Comparison of ENCODE assay signal across 7 cellular contexts in the genomic region with DNA sequence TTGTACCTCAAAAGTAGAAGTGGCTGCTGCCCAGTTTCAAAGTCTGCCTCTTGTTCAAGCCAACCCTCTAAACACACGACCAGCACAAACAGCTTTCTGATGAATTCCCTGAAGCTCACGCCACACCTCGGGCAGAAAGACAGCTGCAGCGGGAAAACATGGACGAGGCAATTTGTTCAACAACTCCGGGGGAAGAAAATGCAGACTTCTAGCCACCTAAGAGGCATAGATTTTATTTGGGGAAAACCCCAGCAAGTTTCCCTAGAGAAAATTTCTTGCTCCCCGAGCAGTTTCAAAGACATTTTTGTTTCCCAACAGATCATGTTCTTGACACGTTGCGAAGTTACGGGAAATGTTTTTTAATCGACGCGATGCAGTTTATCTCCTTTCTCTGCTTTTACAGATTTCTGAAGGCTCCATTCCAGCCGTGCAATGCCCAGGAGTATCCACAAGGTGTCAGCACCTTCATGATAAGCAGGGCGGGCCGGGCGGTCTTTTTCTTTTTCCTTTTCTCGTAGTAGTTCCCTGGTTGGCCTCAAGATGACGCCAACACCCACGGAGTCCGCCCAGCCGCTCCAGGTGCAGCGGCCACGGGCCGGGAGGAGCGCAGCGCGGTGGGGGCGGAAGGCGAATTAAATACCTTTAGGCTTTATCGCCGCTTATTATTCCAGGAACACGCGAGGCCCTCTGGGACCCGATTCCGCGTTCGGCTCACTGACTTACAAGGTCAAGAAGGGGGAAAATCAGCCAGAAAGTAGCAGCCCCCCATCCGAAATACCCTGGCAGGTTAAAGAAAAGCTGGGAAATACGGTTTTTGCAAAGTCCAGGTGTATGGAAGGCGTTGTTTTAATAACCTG. TPM values are rescaled to one million over a fixed set of nuclear protein-coding genes. Genes with fewer than 3 reads are reported as not detected.
DNase-seq lines count a peak whose midpoint lies in the region; ATAC-seq and TF ChIP-seq lines count a peak whose summit lies in the region.

No MANE protein-coding gene starts in this region.

- WGBS in lung, 2 donors, result 1% methylated on average over 41 of the region's 41 CpGs

- intact Hi-C loops in dorsolateral prefrontal cortex (cut with DNase I), result loop anchor here (1.0 to 10.0 kb wide), 6 partner anchors 499 to 821 kb away; partner anchors contain the start of gene FBXO31 (in 1 of the 2)

- H3K4me3 ChIP-seq in dorsolateral prefrontal cortex (peak overlapping the region in 33 of 59 donors; percentile 0 to 52 (median 19)), lung (no peak overlapping the region)

- peaks cover 0 to 10% of the 10 kb centered on the region in 2 donors for H3K4me1 ChIP-seq in lung (ENCODE audit: control insufficient read depth in 2 of 2, insufficient read depth in 2 of 2, low read length in 2 of 2)

- TF ChIP-seq CTCF in dorsolateral prefrontal cortex (IDR thresholded peaks at IDR 0.05 in 54 of 56, conservative IDR thresholded peaks at IDR 0.05 in 2 of 56; ENCODE audit: low read depth in 1 of 56, partially characterized antibody in 56 of 56) (peak; percentile 98 to 100 (median 100)), lung (IDR thresholded peaks at IDR 0.05; ENCODE audit: control extremely low read depth, extremely low read depth) (peak; percentile 100)

- peak overlapping the region in 9 of 59 donors; percentile 5 to 61 (median 19) for H3K27ac ChIP-seq in dorsolateral prefrontal cortex
- H3K27ac ChIP-seq in lung (ENCODE audit: low read depth in 1 of 2, low read length in 1 of 2), result no peak overlapping the region

- ATAC-seq in GM18498 (IDR thresholded peaks at IDR 0.05; ENCODE audit: unreplicated experiment) (peak; percentile 53), HG03460 (IDR thresholded peaks at IDR 0.05; ENCODE audit: unreplicated experiment) (peak; percentile 65), lung (ENCODE audit: insufficient read depth, low FRiP score) (peak; percentile 97)

- no peaks in the 10 kb centered on the region for H3K36me3 ChIP-seq in lung (ENCODE audit: control insufficient read depth in 2 of 2, insufficient read depth in 2 of 2, low read length in 2 of 2)

- peaks cover 0 to 2% of the 10 kb centered on the region in 2 donors for H3K9me3 ChIP-seq in lung (ENCODE audit: control insufficient read depth in 2 of 2, insufficient read depth in 1 of 2, low read length in 1 of 2)

- DNase-seq in NCI-H774 (lab: John Stamatoyannopoulos, UW), result peak; percentile 62
- DNase-seq in activated CD4-positive, alpha-beta T cell treated with anti-CD3 and anti-CD28 coated beads, Interleukin-2, amount 50 U/mL, for 24 hours (ENCODE audit: low read depth in 1 of 2, low spot score in 1 of 2), result peak; percentile 71 to 84
- peak; percentile 80 to 95 (median 88) for DNase-seq in dorsolateral prefrontal cortex
- DNase-seq in lung (ENCODE audit: low spot score), result peak; percentile 88
- DNase-seq in stimulated activated CD8-positive, alpha-beta memory T cell treated with anti-CD3 and anti-CD28 coated beads, Interleukin-12 subunit alpha, Interleukin-12 subunit beta, amount 100 ng/mL, for 1 hour (ENCODE audit: low read depth), result peak; percentile 78

- H3K27me3 ChIP-seq in dorsolateral prefrontal cortex, result peaks cover 9 to 68% (median 49%) of the 10 kb centered on the region in 45 donors
- H3K27me3 ChIP-seq in lung (ENCODE audit: control insufficient read depth, insufficient read depth), result peaks cover 9% of the 10 kb centered on the region

RNA-seq across cellular contexts. Expression of gene FOXC2, which starts 2.9 kb away (rescaled TPM):
- total RNA-seq in dorsolateral prefrontal cortex (1 to 10 TPM in 51 of 120 experiments, under 1 TPM in 67, not detected in 2; 0.19 to 7.2 (median 0.91) TPM), lung (1 to 10 TPM in 1 of 2 donors, under 1 TPM in 1; 0.82 to 2.7 TPM)
- under 1 TPM; 0.37 to 0.43 TPM for polyA plus RNA-seq in lung

RNA-seq across cellular contexts. Expression of gene MTHFSD, which starts 8.7 kb away (rescaled TPM):
- total RNA-seq in dorsolateral prefrontal cortex, result 10 to 100 TPM; 13.7 to 33.9 (median 23.1) TPM
- total RNA-seq in lung, result 10 to 100 TPM; 23.3 to 28.5 TPM
- 1 to 10 TPM; 9.4 to 9.9 TPM for polyA plus RNA-seq in lung

RNA-seq across cellular contexts. Expression of gene FOXL1, which starts 14.6 kb away (rescaled TPM):
- total RNA-seq in dorsolateral prefrontal cortex, result 1 to 10 TPM in 34 of 120 experiments, under 1 TPM in 79, not detected in 7; 0.10 to 1.9 (median 0.57) TPM
- total RNA-seq in lung, result 1 to 10 TPM; 2.0 to 2.5 TPM
- under 1 TPM; 0.41 to 0.68 TPM for polyA plus RNA-seq in lung

RNA-seq across cellular contexts. Expression of gene FOXF1, which starts 53.4 kb away (rescaled TPM):
- total RNA-seq in dorsolateral prefrontal cortex (1 to 10 TPM in 118 of 120 experiments, under 1 TPM in 2; 0.96 to 6.6 (median 2.5) TPM), lung (10 to 100 TPM; 25.7 to 34.4 TPM)
- polyA plus RNA-seq in lung, result 10 to 100 TPM; 12.2 to 12.5 TPM
